Comparison of ENCODE assay signal across 1 cellular context in genomic region chr6:21102201-21102600, GRCh38.
TF ChIP-seq lines count a peak whose summit lies in the region.

No MANE protein-coding gene starts in this region.

TF ChIP-seq in GM23338, 12 proteins besides CTCF, POLR2A, EP300 and RAD21 (continued from another document):
- TF ChIP-seq ZNF462 (CRISPR knock-in tag; IDR thresholded peaks at IDR 0.05) (no peak), ZNF114 (CRISPR knock-in tag; IDR thresholded peaks at IDR 0.05) (no peak), ZNF331 (CRISPR knock-in tag; IDR thresholded peaks at IDR 0.05; ENCODE audit: low read depth) (no peak), NANOG (IDR thresholded peaks at IDR 0.05; ENCODE audit: borderline replicate concordance) (no peak), POLR2AphosphoS5 (IDR thresholded peaks at IDR 0.05; ENCODE audit: low read depth) (no peak), CREB1 (CRISPR knock-in tag; IDR thresholded peaks at IDR 0.05; ENCODE audit: low read depth) (no peak)
- TF ChIP-seq, protein P1, sequence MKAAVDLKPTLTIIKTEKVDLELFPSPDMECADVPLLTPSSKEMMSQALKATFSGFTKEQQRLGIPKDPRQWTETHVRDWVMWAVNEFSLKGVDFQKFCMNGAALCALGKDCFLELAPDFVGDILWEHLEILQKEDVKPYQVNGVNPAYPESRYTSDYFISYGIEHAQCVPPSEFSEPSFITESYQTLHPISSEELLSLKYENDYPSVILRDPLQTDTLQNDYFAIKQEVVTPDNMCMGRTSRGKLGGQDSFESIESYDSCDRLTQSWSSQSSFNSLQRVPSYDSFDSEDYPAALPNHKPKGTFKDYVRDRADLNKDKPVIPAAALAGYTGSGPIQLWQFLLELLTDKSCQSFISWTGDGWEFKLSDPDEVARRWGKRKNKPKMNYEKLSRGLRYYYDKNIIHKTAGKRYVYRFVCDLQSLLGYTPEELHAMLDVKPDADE (IDR thresholded peaks at IDR 0.05) = no peak
